Comparison of ENCODE assay signal across 8 cellular contexts in the genomic region with DNA sequence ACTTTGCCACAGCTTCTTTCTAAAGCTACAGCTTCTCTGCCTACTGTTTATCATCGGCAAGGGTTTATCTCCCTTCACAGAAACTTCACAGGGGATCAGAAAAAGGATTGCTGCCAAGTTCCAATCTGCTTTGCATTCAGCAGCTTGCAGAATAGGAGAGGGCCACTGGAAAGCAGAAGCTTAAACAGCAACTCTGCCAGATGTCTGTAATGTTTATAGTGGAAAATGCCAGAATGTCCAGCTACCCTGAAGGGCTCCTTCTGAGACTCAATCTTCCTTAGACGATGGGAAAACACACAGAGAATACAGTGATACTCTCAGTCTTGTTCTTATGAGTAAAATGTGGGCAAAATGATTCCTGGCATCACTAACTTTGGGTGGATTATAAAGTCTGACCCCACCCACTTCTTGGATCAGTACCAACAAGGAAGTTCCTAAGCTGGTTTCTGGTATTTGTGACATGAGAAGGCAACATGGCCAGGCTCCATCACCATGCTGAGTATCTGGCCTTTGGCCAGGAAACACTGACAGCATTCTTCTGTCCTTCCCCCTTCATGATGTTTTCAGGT. TPM values are rescaled to one million over a fixed set of nuclear protein-coding genes. Genes with fewer than 3 reads are reported as not detected.
DNase-seq lines count a peak whose midpoint lies in the region; ATAC-seq, FAIRE-seq and TF ChIP-seq lines count a peak whose summit lies in the region.

No MANE protein-coding gene starts in this region.

- H3K79me2 ChIP-seq in keratinocyte (ENCODE audit: control insufficient read depth, insufficient read depth, low read length): no peaks in the 10 kb centered on the region

- no peak overlapping the region for H3K9ac ChIP-seq in keratinocyte (ENCODE audit: control insufficient read depth, extremely low read depth, insufficient read depth, low read length)

- dilution Hi-C loops in keratinocyte (cut with MboI; ENCODE audit: extremely low pct_ligation_motif_present, low sequenced_read_pairs): no loop called here

- peak; percentile 86 for DNase-seq in LHCN-M2 (ENCODE audit: low read depth)
- DNase-seq in body of pancreas: peak; percentile 61 to 85 (median 72)
- DNase-seq in keratinocyte (ENCODE audit: low read depth, low spot score): no peak
- DNase-seq in testis: peak; percentile 68
- no peak for DNase-seq in stimulated activated naive CD8-positive, alpha-beta T cell treated with anti-CD3 and anti-CD28 coated beads, Interleukin-15, Interleukin-2, amounts not matched to agents 100 U/mL and 50 U/mL, for 24 hours

- H3K4me2 ChIP-seq in keratinocyte (ENCODE audit: control insufficient read depth, extremely low read depth, insufficient read depth, low read depth, low read length): no peak overlapping the region

- no peak overlapping the region for H2AFZ ChIP-seq in keratinocyte (ENCODE audit: control insufficient read depth, low read length)

- H3K9me1 ChIP-seq in keratinocyte (ENCODE audit: control insufficient read depth, extremely low read depth, insufficient read depth, low read length): no peaks in the 10 kb centered on the region

- H3K9me3 ChIP-seq in body of pancreas (no peaks in the 10 kb centered on the region), keratinocyte (ENCODE audit: control insufficient read depth, low read depth, low read length) (no peaks in the 10 kb centered on the region), testis (no peaks in the 10 kb centered on the region)

- no peak for TF ChIP-seq CTCF in 22Rv1 (IDR thresholded peaks at IDR 0.05)
- TF ChIP-seq CTCF in body of pancreas (IDR thresholded peaks at IDR 0.05): no peak
- TF ChIP-seq CTCF in keratinocyte (optimal IDR thresholded peaks at IDR 0.05 in 1 of 3, IDR thresholded peaks at IDR 0.05 in 1 of 3, conservative IDR thresholded peaks at IDR 0.05 in 1 of 3; ENCODE audit: extremely low read depth in 1 of 3, insufficient read depth in 2 of 3, low read length in 3 of 3): no peak
- no peak for TF ChIP-seq CTCF in testis (IDR thresholded peaks at IDR 0.05)

- H3K36me3 ChIP-seq in body of pancreas (replicated peaks in 1 of 2; ENCODE audit: insufficient read depth in 1 of 2, low read depth in 2 of 2) (no peaks in the 10 kb centered on the region), keratinocyte (ENCODE audit: control insufficient read depth in 2 of 2, extremely low read depth in 1 of 2, insufficient read depth in 2 of 2, low read length in 2 of 2) (peaks cover 7 to 47% of the 10 kb centered on the region in 2 experiments), testis (ENCODE audit: low read depth, missing control alignments) (no peaks in the 10 kb centered on the region)

- H3K27ac ChIP-seq in 22Rv1: peak overlapping the region; percentile 19
- peak overlapping the region; percentile 21 to 73 (median 60) for H3K27ac ChIP-seq in body of pancreas
- no peak overlapping the region for H3K27ac ChIP-seq in keratinocyte (ENCODE audit: control insufficient read depth, insufficient read depth, low read length)
- H3K27ac ChIP-seq in testis: peak overlapping the region; percentile 55 to 76

- H3K4me1 ChIP-seq in body of pancreas (peaks cover 22% of the 10 kb centered on the region), keratinocyte (ENCODE audit: control insufficient read depth, extremely low read depth, insufficient read depth, low read length) (peaks cover 13% of the 10 kb centered on the region), testis (peaks cover 37% of the 10 kb centered on the region)

- peak; percentile 87 for ATAC-seq in body of pancreas
- no peak for ATAC-seq in GM18517 (IDR thresholded peaks at IDR 0.05; ENCODE audit: unreplicated experiment)
- no peak for ATAC-seq in stimulated activated naive CD8-positive, alpha-beta T cell treated with anti-CD3 and anti-CD28 coated beads, Interleukin-15, Interleukin-2, amounts not matched to agents 100 U/mL and 50 U/mL, for 24 hours
- no peak for ATAC-seq in GM21786 (IDR thresholded peaks at IDR 0.05; ENCODE audit: unreplicated experiment)

- intact Hi-C loops in body of pancreas (cut with DNase I): no loop called here
- intact Hi-C loops in testis (cut with DNase I; ENCODE audit: low total_unique reads): no loop called here

- no peak overlapping the region for H3K4me3 ChIP-seq in body of pancreas
- no peak overlapping the region for H3K4me3 ChIP-seq in keratinocyte (ENCODE audit: control insufficient read depth in 2 of 3, extremely low read depth in 1 of 3, insufficient read depth in 2 of 3, low read depth in 1 of 3, low read length in 3 of 3)
- H3K4me3 ChIP-seq in testis: no peak overlapping the region

- H3K27me3 ChIP-seq in body of pancreas: no peaks in the 10 kb centered on the region
- H3K27me3 ChIP-seq in keratinocyte (ENCODE audit: control insufficient read depth, extremely low read depth, insufficient read depth, low read length): no peaks in the 10 kb centered on the region
- no peaks in the 10 kb centered on the region for H3K27me3 ChIP-seq in testis

- no peaks in the 10 kb centered on the region for H4K20me1 ChIP-seq in keratinocyte (ENCODE audit: control insufficient read depth, extremely low read depth, insufficient read depth, low read length)

- 3 to 7% methylated on average over 2 of the region's 2 CpGs for WGBS in body of pancreas, 2 donors
- 12 to 24% methylated on average over 2 of the region's 2 CpGs for WGBS in testis, 2 donors

- TF ChIP-seq POLR2A in body of pancreas (IDR thresholded peaks at IDR 0.05) (no peak), testis (IDR thresholded peaks at IDR 0.05) (no peak)

- peak; percentile 53 for FAIRE-seq in keratinocyte (lab: Jason Lieb, UNC)

RNA-seq across cellular contexts. Expression of a gene that starts 19.0 kb away (rescaled TPM):
- total RNA-seq in LHCN-M2 (2014; rRNA removed): 88.7 and 107 TPM in 2 replicates
- polyA plus RNA-seq in LHCN-M2 (2012): 57.1 TPM
- 10 to 100 TPM; 59.9 to 70.5 TPM for total RNA-seq in body of pancreas
- polyA plus RNA-seq in keratinocyte: 100.0 to 121 TPM (median 101 TPM) in 3 replicates
- polyA plus RNA-seq in keratinocyte (2011; ENCODE audit: low read depth): 20.5 TPM
- 43.3 and 64.2 TPM in 2 replicates for polyA plus RNA-seq in keratinocyte (2011; cell fraction: cytosol; rRNA removed)
- polyA plus RNA-seq in keratinocyte (2011; cell fraction: nucleus; rRNA removed): 80.3 and 89.8 TPM in 2 replicates
- 60.8 and 77.7 TPM in 2 replicates for polyA plus RNA-seq in keratinocyte (2012; ENCODE audit: low replicate concordance)
- polyA minus RNA-seq in keratinocyte: 31.5 to 57.7 TPM (median 44.8 TPM) in 3 replicates
- polyA minus RNA-seq in keratinocyte (2011; cell fraction: cytosol; rRNA and poly(A)+ RNA removed): 58.7 TPM
- polyA minus RNA-seq in keratinocyte (2011; cell fraction: nucleus; rRNA and poly(A)+ RNA removed): 66.6 and 104 TPM in 2 replicates
- 10 to 100 TPM; 49.7 to 53.6 TPM for total RNA-seq in testis
- 82.3 TPM for polyA plus RNA-seq in testis (ENCODE audit: insufficient read depth, low read depth, low replicate concordance)

Comparison
In these comparisons a context has a peak if more than half of its experiments do, and no peak if none do; other contexts are left out.
1. DNase-seq: peak in LHCN-M2 (single experiment), body of pancreas (4 of 4) and testis (single experiment); none in keratinocyte (single experiment) and stimulated activated naive CD8-positive, alpha-beta T cell treated with anti-CD3 and anti-CD28 coated beads, Interleukin-15, Interleukin-2, amounts not matched to agents 100 U/mL and 50 U/mL, for 24 hours (single experiment).